In genomic region chr16:70684146-70685060, GRCh38 we compare ENCODE assay signal across 8 cellular contexts. TPM values are rescaled to one million over a fixed set of nuclear protein-coding genes. Genes with fewer than 3 reads are reported as not detected.
DNase-seq lines count a peak whose midpoint lies in the region; ATAC-seq and TF ChIP-seq lines count a peak whose summit lies in the region.

No MANE protein-coding gene starts in this region.

- H3K79me2 ChIP-seq in smooth muscle cell (ENCODE audit: low read depth): peaks cover 42% of the 10 kb centered on the region

- H3K4me1 ChIP-seq in HAP-1: no peaks in the 10 kb centered on the region; the same call in 1 of the 2 replicates
- H3K4me1 ChIP-seq in ascending aorta: peaks cover 30 to 78% of the 10 kb centered on the region in 2 donors
- peaks cover 12% of the 10 kb centered on the region; the same call in 1 of the 2 replicates for H3K4me1 ChIP-seq in iPS-20b (ENCODE audit: insufficient read depth, low read length)
- H3K4me1 ChIP-seq in smooth muscle cell (ENCODE audit: low read depth): peaks cover 11% of the 10 kb centered on the region

- H3K4me2 ChIP-seq in smooth muscle cell: peak overlapping the region; percentile 98

- no peaks in the 10 kb centered on the region for H3K9me3 Mint-ChIP-seq in activated CD8-positive, alpha-beta memory T cell treated with anti-CD3 and anti-CD28 coated beads, Interleukin-2, amount 10 ng/mL, durations not matched to agents 7 days and 5 days (ENCODE audit: low read depth)

- no peak overlapping the region for H3K27ac Mint-ChIP-seq in activated CD8-positive, alpha-beta memory T cell treated with anti-CD3 and anti-CD28 coated beads, Interleukin-2, amount 10 ng/mL, durations not matched to agents 7 days and 5 days

- WGBS in smooth muscle cell (ENCODE audit: low lambda C conversion rate): 81% methylated on average over 14 of the region's 14 CpGs

- peaks cover 6% of the 10 kb centered on the region for H3K36me3 ChIP-seq in HAP-1 (replicated peaks)
- peaks cover 1 to 10% of the 10 kb centered on the region in 2 donors for H3K36me3 ChIP-seq in ascending aorta
- no peaks in the 10 kb centered on the region for H3K36me3 ChIP-seq in iPS-20b (ENCODE audit: insufficient read depth, low read depth, low read length)
- H3K36me3 ChIP-seq in smooth muscle cell (ENCODE audit: low read depth): no peaks in the 10 kb centered on the region

- in situ Hi-C loops in HAP-1 (cut with MboI; ENCODE audit: low sequenced_read_pairs): no loop called here

- no peaks in the 10 kb centered on the region for H3F3A ChIP-seq in smooth muscle cell (ENCODE audit: low read depth)

- intact Hi-C loops in ascending aorta (cut with DNase I): loop anchor here (2.0 to 10.0 kb wide), 4 partner anchors 30 to 880 kb away; no protein-coding TSS in a partner anchor

- no peak for ATAC-seq in activated CD8-positive, alpha-beta memory T cell treated with anti-CD3 and anti-CD28 coated beads, Interleukin-2, amount 10 ng/mL, durations not matched to agents 7 days and 5 days

- H3K27ac ChIP-seq in ascending aorta (peak overlapping the region; percentile 74 to 84), iPS-20b (ENCODE audit: low read length) (no peak overlapping the region), smooth muscle cell (ENCODE audit: low read depth) (no peak overlapping the region)

- H3K27me3 Mint-ChIP-seq in activated CD8-positive, alpha-beta memory T cell treated with anti-CD3 and anti-CD28 coated beads, Interleukin-2, amount 10 ng/mL, durations not matched to agents 7 days and 5 days: peaks cover 30% of the 10 kb centered on the region

- H3K4me3 Mint-ChIP-seq in activated CD8-positive, alpha-beta memory T cell treated with anti-CD3 and anti-CD28 coated beads, Interleukin-2, amount 10 ng/mL, durations not matched to agents 7 days and 5 days: no peak overlapping the region

- no peak overlapping the region for H2AFZ ChIP-seq in smooth muscle cell (ENCODE audit: low read depth)

- no peak for TF ChIP-seq CTCF in ascending aorta (IDR thresholded peaks at IDR 0.05)
- no peak for TF ChIP-seq CTCF in smooth muscle cell (IDR thresholded peaks at IDR 0.05; ENCODE audit: borderline replicate concordance, insufficient read depth, poor library complexity, severe bottlenecking)

- H4K20me1 ChIP-seq in smooth muscle cell (ENCODE audit: low read depth): peaks cover 52% of the 10 kb centered on the region

- no peaks in the 10 kb centered on the region for H3K36me3 Mint-ChIP-seq in activated CD8-positive, alpha-beta memory T cell treated with anti-CD3 and anti-CD28 coated beads, Interleukin-2, amount 10 ng/mL, durations not matched to agents 7 days and 5 days

- H3K9ac ChIP-seq in iPS-20b (ENCODE audit: low read depth, low read length) (peak overlapping the region; percentile 41; the same call in 1 of the 2 replicates), smooth muscle cell (ENCODE audit: low read depth) (peak overlapping the region; percentile 68)

- CTCF ChIA-PET in activated CD8-positive, alpha-beta memory T cell treated with anti-CD3 and anti-CD28 coated beads, Interleukin-2, amount 10 ng/mL, durations not matched to agents 7 days and 5 days (lab: Charles Lee): interaction anchor here (1.2 kb wide), 1 partner anchor 87 kb away, joined by 3 read pairs; no protein-coding TSS in a partner anchor

- H3K4me3 ChIP-seq in HAP-1: peak overlapping the region; percentile 74
- H3K4me3 ChIP-seq in ascending aorta: peak overlapping the region; percentile 89 to 91
- peak overlapping the region; percentile 76 for H3K4me3 ChIP-seq in iPS-20b (ENCODE audit: low read length)
- H3K4me3 ChIP-seq in smooth muscle cell: peak overlapping the region; percentile 79

- H3K4me1 Mint-ChIP-seq in activated CD8-positive, alpha-beta memory T cell treated with anti-CD3 and anti-CD28 coated beads, Interleukin-2, amount 10 ng/mL, durations not matched to agents 7 days and 5 days: peaks cover 5% of the 10 kb centered on the region

- H3K9me3 ChIP-seq in HAP-1: no peaks in the 10 kb centered on the region
- H3K9me3 ChIP-seq in ascending aorta: no peaks in the 10 kb centered on the region
- no peaks in the 10 kb centered on the region for H3K9me3 ChIP-seq in iPS-20b (ENCODE audit: insufficient read depth, low read depth, low read length)
- H3K9me3 ChIP-seq in smooth muscle cell (replicated peaks; ENCODE audit: low read depth): no peaks in the 10 kb centered on the region

- H3K27me3 ChIP-seq in HAP-1 (ENCODE audit: low read depth): no peaks in the 10 kb centered on the region
- H3K27me3 ChIP-seq in ascending aorta: no peaks in the 10 kb centered on the region
- peaks cover 17% of the 10 kb centered on the region; the same call in 1 of the 2 replicates for H3K27me3 ChIP-seq in iPS-20b (ENCODE audit: insufficient read depth, low read length)
- H3K27me3 ChIP-seq in smooth muscle cell (ENCODE audit: low read depth): no peaks in the 10 kb centered on the region

- no peak for DNase-seq in HAP-1 (ENCODE audit: low spot score in 2 of 2)
- DNase-seq in ascending aorta (ENCODE audit: low spot score in 2 of 2): no peak
- no peak for DNase-seq in smooth muscle cell (lab: John Stamatoyannopoulos, UW; ENCODE audit: unreplicated experiment)
- no peak for DNase-seq in activated CD8-positive, alpha-beta memory T cell treated with anti-CD3 and anti-CD28 coated beads, Interleukin-2, amount 10 ng/mL, durations not matched to agents 7 days and 5 days
- no peak for DNase-seq in NK-92 treated with Interleukin-12 subunit alpha and Interleukin-12 subunit beta, amount 100 ng/mL, for 24 hours (lab: John Stamatoyannopoulos, UW)
- DNase-seq in HT-29 (ENCODE audit: low spot score): no peak
- no peak for DNase-seq in stimulated activated CD4-positive, alpha-beta T cell treated with anti-CD3 and anti-CD28 coated beads, Interleukin-15, amount 100 ng/mL, for 24 hours

RNA-seq across cellular contexts. Expression of gene MTSS2, which starts 1.4 kb away (rescaled TPM):
- total RNA-seq in ascending aorta (98.6 TPM), smooth muscle cell (19.5 and 27.1 TPM in 2 replicates)
- 4.2 and 8.7 TPM in 2 replicates for polyA plus RNA-seq in smooth muscle cell
- 1 to 10 TPM; 1.4 to 1.7 TPM for total RNA-seq in activated CD8-positive, alpha-beta memory T cell treated with anti-CD3 and anti-CD28 coated beads, Interleukin-2, amount 10 ng/mL, durations not matched to agents 7 days and 5 days
- 23.0 and 38.1 TPM in 2 replicates for total RNA-seq in HT-29 (2014; rRNA removed; shearing (Covaris generic))

RNA-seq across cellular contexts. Expression of gene IL34, which starts 38.0 kb away (rescaled TPM):
- total RNA-seq in ascending aorta (116 TPM), smooth muscle cell (not detected in 2 replicates)
- 0.49 and 1.2 TPM in 2 replicates for polyA plus RNA-seq in smooth muscle cell
- total RNA-seq in activated CD8-positive, alpha-beta memory T cell treated with anti-CD3 and anti-CD28 coated beads, Interleukin-2, amount 10 ng/mL, durations not matched to agents 7 days and 5 days: not detected
- total RNA-seq in HT-29 (2014; rRNA removed; shearing (Covaris generic)): 9.1 and 11.5 TPM in 2 replicates

Comparison
In these comparisons a context has a peak if more than half of its experiments do, and no peak if none do; other contexts are left out.
1. H3K27ac ChIP-seq: peak in ascending aorta (2 of 2); none in iPS-20b (single experiment) and smooth muscle cell (single experiment).
2. Peak in every context shown above with its lines, with median percentiles within 50 percentile points of each other: H3K4me3 ChIP-seq.